ENCODE assay signal across 15 cellular contexts in the genomic region with DNA sequence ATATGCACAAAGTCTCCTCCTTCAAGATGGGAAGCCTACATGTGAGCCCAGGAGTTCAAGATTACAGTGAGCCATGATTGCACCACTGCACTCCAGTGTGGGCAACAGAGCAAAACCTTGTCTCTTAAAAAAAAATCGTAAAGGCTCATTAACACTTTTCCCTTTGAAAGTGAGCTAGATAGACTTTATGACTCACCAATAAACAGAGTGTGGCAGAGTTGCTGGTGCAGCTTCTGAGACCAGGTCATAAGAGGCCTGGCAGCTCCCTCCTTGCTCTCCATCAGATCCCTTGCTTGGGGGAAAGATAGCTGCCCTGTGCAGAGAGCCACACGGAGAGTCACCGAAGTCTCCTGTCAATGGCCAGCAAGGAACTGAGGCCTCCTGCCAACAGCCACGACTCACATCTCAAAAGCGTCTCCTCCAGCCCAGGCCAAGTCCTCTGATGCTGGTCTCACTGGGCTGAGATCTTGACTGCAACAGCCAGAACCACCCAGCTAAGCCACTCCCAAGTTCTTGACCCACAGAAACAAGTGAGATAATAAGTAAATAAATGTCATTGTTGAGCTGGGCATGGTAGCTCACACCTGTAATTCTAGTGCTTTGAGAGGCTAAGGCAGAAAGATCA. TPM values are rescaled to one million over a fixed set of nuclear protein-coding genes. Genes with fewer than 3 reads are reported as not detected.
DNase-seq lines count a peak whose midpoint lies in the region; ATAC-seq and TF ChIP-seq lines count a peak whose summit lies in the region.
"Had no signal": no experiment of that assay in that cellular context is flagged by ENCODE, and none has a peak within 500 bp of the region (broad histone marks: within the 10 kb centered on the region; RNA-seq: fewer than 3 reads in every experiment).

No MANE protein-coding gene starts in this region.

- DNase-seq in LoVo (ENCODE audit: low spot score) (peak; percentile 4), cerebellar cortex (ENCODE audit: low spot score) (peak; percentile 17), kidney tubule cell (ENCODE audit: low spot score) (peak; percentile 69), thoracic aorta (ENCODE audit: low spot score) (no peak), NCI-H2171 (lab: John Stamatoyannopoulos, UW) (no peak)
- DNase-seq in activated CD8-positive, alpha-beta memory T cell treated with anti-CD3 and anti-CD28 coated beads, Interleukin-2, amount 50 U/mL, for 4 hours, result no peak
- no peak for DNase-seq in activated naive CD4-positive, alpha-beta T cell (lab: John Stamatoyannopoulos, UW)
- DNase-seq: activated CD4-positive, alpha-beta T cell treated with anti-CD3 and anti-CD28 coated beads for 48 hours; Caco-2; NCI-H146; stimulated activated CD4-positive, alpha-beta T cell treated with anti-CD3 and anti-CD28 coated beads, Interleukin-2, amount 100 ng/mL, for 24 hours; stimulated activated naive CD4-positive, alpha-beta T cell treated with Interleukin-2 at 50 U/mL for 16 hours; SW 1271 had no signal

- no peak for TF ChIP-seq CTCF in thoracic aorta (IDR thresholded peaks at IDR 0.05)

- no peak overlapping the region for H3K4me3 ChIP-seq in thoracic aorta
- H3K4me3 ChIP-seq: GM23338, pancreas had no signal

- no peaks in the 10 kb centered on the region for H3K9me3 ChIP-seq in thoracic aorta
- H3K9me3 ChIP-seq: Caco-2, pancreas had no signal

- no peaks in the 10 kb centered on the region for H3K27me3 ChIP-seq in thoracic aorta (replicated peaks; ENCODE audit: insufficient read depth)
- H3K27me3 ChIP-seq: pancreas had no signal

- no peaks in the 10 kb centered on the region for H3K36me3 ChIP-seq in thoracic aorta
- H3K36me3 ChIP-seq: pancreas had no signal

- H3K27ac ChIP-seq in thoracic aorta, result peak overlapping the region; percentile 74 to 83

- no peak for ATAC-seq in thoracic aorta (ENCODE audit: insufficient number of reproducible peaks, low FRiP score, low read depth)

- peaks cover 13 to 24% of the 10 kb centered on the region in 2 donors for H3K4me1 ChIP-seq in thoracic aorta (ENCODE audit: control insufficient read depth in 1 of 2, low read depth in 2 of 2)

RNA-seq across cellular contexts. Expression of a gene that starts 8.7 kb away (rescaled TPM):
- total RNA-seq in thoracic aorta, result not detected
- total RNA-seq: Caco-2, GM23338, pancreas had no signal

RNA-seq across cellular contexts. Expression of a gene that starts 50.8 kb away (rescaled TPM):
- 1 to 10 TPM in 1 of 2 donors, not detected in 1; 1.4 TPM for total RNA-seq in thoracic aorta
- total RNA-seq: GM23338 had no signal

RNA-seq across cellular contexts. Expression of a gene that starts 58.0 kb away (rescaled TPM):
- total RNA-seq in thoracic aorta, result under 1 TPM in 1 of 2 donors, not detected in 1; 0.68 TPM

Comparison
In these comparisons a context has a peak if more than half of its experiments do, and no peak if none do; other contexts are left out.
1. DNase-seq: peak in LoVo (single experiment), cerebellar cortex (single experiment) and kidney tubule cell (single experiment); none in thoracic aorta (single experiment), NCI-H2171 (single experiment), activated CD8-positive, alpha-beta memory T cell treated with anti-CD3 and anti-CD28 coated beads, Interleukin-2, amount 50 U/mL, for 4 hours (single experiment) and activated naive CD4-positive, alpha-beta T cell (0 of 4).